8 cellular contexts compared by ENCODE assay signal in the genomic region with DNA sequence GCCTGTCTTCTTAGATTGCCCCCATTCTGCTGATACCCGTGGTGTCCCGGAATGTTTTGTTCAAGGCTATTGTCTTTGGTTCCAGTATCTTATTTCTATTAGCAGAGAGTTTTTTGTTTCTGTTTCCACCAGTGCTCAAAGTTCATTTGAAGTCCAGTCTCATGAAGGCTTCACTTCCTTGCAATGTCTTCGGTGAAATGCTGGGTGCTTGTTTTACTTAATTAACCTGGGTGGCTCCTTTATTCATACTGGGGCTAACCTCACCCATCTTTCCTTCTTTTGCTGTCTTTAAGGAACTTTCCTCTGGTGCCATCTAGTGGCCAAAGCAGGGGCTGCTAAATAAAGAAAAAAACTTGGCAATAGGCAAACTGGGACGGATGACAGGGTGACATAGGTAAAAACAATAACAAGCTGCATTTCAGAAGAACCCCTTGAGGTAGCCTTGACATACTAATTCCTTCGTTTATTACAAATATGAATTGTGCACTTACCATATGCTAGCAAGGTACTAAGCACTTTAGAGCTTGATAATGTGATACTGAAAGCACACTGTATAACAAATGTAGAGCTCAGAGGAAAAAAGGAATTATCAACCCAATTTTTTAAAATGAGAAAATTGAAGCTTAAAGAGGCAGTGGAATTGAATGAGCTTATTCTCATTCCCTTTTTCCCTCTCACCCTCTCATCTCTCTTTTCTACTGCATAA. TPM values are rescaled to one million over a fixed set of nuclear protein-coding genes. Genes with fewer than 3 reads are reported as not detected.
A peak's percentile ranks its signal among the peaks of the same experiment; 100 is the strongest.
DNase-seq lines count a peak whose midpoint lies in the region; ATAC-seq, FAIRE-seq and TF ChIP-seq lines count a peak whose summit lies in the region.

No MANE protein-coding gene starts in this region.

- H3K9me3 ChIP-seq in left lung, result no peaks in the 10 kb centered on the region

- H3K27me3 ChIP-seq in left lung, result peaks cover 0 to 6% of the 10 kb centered on the region in 2 donors

- H3K36me3 Mint-ChIP-seq in central memory CD8-positive, alpha-beta T cell (ENCODE audit: insufficient read depth), result no peaks in the 10 kb centered on the region

- no peaks in the 10 kb centered on the region for H3K9me3 Mint-ChIP-seq in central memory CD8-positive, alpha-beta T cell

- peak; percentile 84 to 93 for TF ChIP-seq CTCF in left lung (IDR thresholded peaks at IDR 0.05)

- no peak overlapping the region for H3K4me3 Mint-ChIP-seq in central memory CD8-positive, alpha-beta T cell

- intact Hi-C loops in left lung (cut with DNase I), result no loop called here

- no peak overlapping the region for H3K4me3 ChIP-seq in left lung

- no peaks in the 10 kb centered on the region for H3K4me1 ChIP-seq in left lung

- peak; percentile 79 for ATAC-seq in GM18511 (IDR thresholded peaks at IDR 0.05; ENCODE audit: unreplicated experiment)
- ATAC-seq in HG03175 (IDR thresholded peaks at IDR 0.05; ENCODE audit: unreplicated experiment), result peak; percentile 80
- no peak for ATAC-seq in central memory CD8-positive, alpha-beta T cell (replicated peaks; ENCODE audit: extremely low read depth, poor library complexity, severe bottlenecking)
- ATAC-seq in left lung, result peak; percentile 91

- H3K4me1 Mint-ChIP-seq in central memory CD8-positive, alpha-beta T cell, result no peaks in the 10 kb centered on the region

- no peaks in the 10 kb centered on the region for H3K36me3 ChIP-seq in left lung

- no peaks in the 10 kb centered on the region for H3K27me3 Mint-ChIP-seq in central memory CD8-positive, alpha-beta T cell

- peak; percentile 43 for DNase-seq in NCI-H345 treated with DMSO at 0.1 percent for 48 hours (lab: John Stamatoyannopoulos, UW; ENCODE audit: unreplicated experiment)
- peak; percentile 75 for DNase-seq in activated CD4-positive, CD25-positive, alpha-beta regulatory T cell treated with anti-CD3 and anti-CD28 coated beads, Interleukin-2, amount 50 U/mL, for 72 hours
- DNase-seq in central memory CD8-positive, alpha-beta T cell (ENCODE audit: low spot score in 2 of 2), result peak; percentile 53 to 56
- peak in 1 of 2 donors; percentile 43 for DNase-seq in left lung
- peak; percentile 52 to 68 for DNase-seq in stimulated activated CD4-positive, alpha-beta T cell treated with anti-CD3 and anti-CD28 coated beads, Interleukin-4, amount 100 ng/mL, for 48 hours (ENCODE audit: low read depth in 2 of 2)

- peak; percentile 52 for FAIRE-seq in A204.1 (lab: Jason Lieb, UNC)

- no peak overlapping the region for H3K27ac Mint-ChIP-seq in central memory CD8-positive, alpha-beta T cell (ENCODE audit: low read depth)

- no peak overlapping the region for H3K27ac ChIP-seq in left lung

RNA-seq across cellular contexts. Expression of a gene that starts 2.8 kb away (rescaled TPM):
- total RNA-seq in left lung, result not detected
